8 cellular contexts compared by ENCODE assay signal in genomic region chr5:126801992-126802294, GRCh38. TPM values are rescaled to one million over a fixed set of nuclear protein-coding genes. Genes with fewer than 3 reads are reported as not detected.
A peak's percentile ranks its signal among the peaks of the same experiment; 100 is the strongest.
DNase-seq lines count a peak whose midpoint lies in the region; ATAC-seq, FAIRE-seq and TF ChIP-seq lines count a peak whose summit lies in the region.

No MANE protein-coding gene starts in this region.

- H4K20me1 ChIP-seq in MM.1S (ENCODE audit: insufficient read depth, low read length): peaks cover 57% of the 10 kb centered on the region

- peak; percentile 68 to 79 for ATAC-seq in A549
- no peak for ATAC-seq in HG02642 (IDR thresholded peaks at IDR 0.05; ENCODE audit: poor library complexity, unreplicated experiment)

- H3K4me2 ChIP-seq in A549 (peak overlapping the region; percentile 42), MM.1S (ENCODE audit: low read depth, low read length) (no peak overlapping the region)

- TF ChIP-seq EP300 in A549 (IDR thresholded peaks at IDR 0.05): no peak
- TF ChIP-seq EP300 in stomach (IDR thresholded peaks at IDR 0.05): no peak

- CTCF ChIA-PET in A549 (lab: Yijun Ruan, JAX): interaction anchor here (0.7 to 3.5 kb wide), 18 partner anchors 10 to 207 kb away, joined by 3 to 38 read pairs (median 4); partner anchors contain the start of gene ALDH7A1

- H2AFZ ChIP-seq in MM.1S (ENCODE audit: low read length): no peak overlapping the region

- H3K27me3 Mint-ChIP-seq in endodermal cell (ENCODE audit: insufficient read depth) (no peaks in the 10 kb centered on the region), type B pancreatic cell (no peaks in the 10 kb centered on the region)

- H3K9me2 ChIP-seq in MM.1S (replicated peaks; ENCODE audit: insufficient read depth, low read length): no peaks in the 10 kb centered on the region

- H3K27ac Mint-ChIP-seq in endodermal cell: no peak overlapping the region
- no peak overlapping the region for H3K27ac Mint-ChIP-seq in type B pancreatic cell

- peak; percentile 37 to 67 for TF ChIP-seq RAD21 in A549 (conservative IDR thresholded peaks at IDR 0.05 in 1 of 2, IDR thresholded peaks at IDR 0.05 in 1 of 2)

- H3K79me2 ChIP-seq in MM.1S (ENCODE audit: low read length): peaks cover 98% of the 10 kb centered on the region

- H3K9me3 Mint-ChIP-seq in endodermal cell: peaks cover 6% of the 10 kb centered on the region
- H3K9me3 Mint-ChIP-seq in type B pancreatic cell: no peaks in the 10 kb centered on the region

- H3K4me1 ChIP-seq in A549 (peaks cover 19% of the 10 kb centered on the region), MM.1S (ENCODE audit: low read length) (no peaks in the 10 kb centered on the region), endodermal cell (ENCODE audit: control insufficient read depth, insufficient read depth, low read length) (no peaks in the 10 kb centered on the region), stomach (no peaks in the 10 kb centered on the region)

- H3K9ac ChIP-seq in MM.1S (ENCODE audit: low read length): no peak overlapping the region
- H3K9ac ChIP-seq in endodermal cell (ENCODE audit: extremely low read depth, low read length, poor library complexity, severe bottlenecking): no peak overlapping the region

- H3K9me3 ChIP-seq in A549: no peaks in the 10 kb centered on the region
- H3K9me3 ChIP-seq in MM.1S (replicated peaks; ENCODE audit: insufficient read depth, low read length): no peaks in the 10 kb centered on the region
- H3K9me3 ChIP-seq in endodermal cell (ENCODE audit: control insufficient read depth, low read length): peaks cover 10% of the 10 kb centered on the region
- H3K9me3 ChIP-seq in stomach: no peaks in the 10 kb centered on the region

- POLR2A ChIA-PET in A549 (lab: Yijun Ruan, JAX): interaction anchor here (1.2 kb wide), 1 partner anchor 207 kb away, joined by 3 read pairs; the partner anchor contains the start of gene ALDH7A1

- TF ChIP-seq POLR2A in A549 (IDR thresholded peaks at IDR 0.05; ENCODE audit: low read length) (no peak), stomach (IDR thresholded peaks at IDR 0.05) (no peak)

- H3K4me1 Mint-ChIP-seq in endodermal cell (peaks cover 4% of the 10 kb centered on the region), type B pancreatic cell (ENCODE audit: unreplicated experiment) (no peaks in the 10 kb centered on the region)

- H3F3A ChIP-seq in MM.1S (ENCODE audit: insufficient read depth, low read length): 0 out of 2 replicates have a peak, but pooled peaks cover 9% of the 10 kb centered on the region

- H3K36me3 Mint-ChIP-seq in endodermal cell (ENCODE audit: low read depth) (peaks cover 46% of the 10 kb centered on the region), type B pancreatic cell (peaks cover 25% of the 10 kb centered on the region)

- H3K36me3 ChIP-seq in MM.1S (replicated peaks; ENCODE audit: insufficient read depth, low read length) (peaks cover 15% of the 10 kb centered on the region), endodermal cell (ENCODE audit: control insufficient read depth, insufficient read depth, low read length) (peaks cover 49% of the 10 kb centered on the region), stomach (peaks cover 0 to 16% (median 13%) of the 10 kb centered on the region in 4 donors)

- no peaks in the 10 kb centered on the region for H3K27me3 ChIP-seq in MM.1S (replicated peaks; ENCODE audit: insufficient read depth, low read length)
- no peaks in the 10 kb centered on the region for H3K27me3 ChIP-seq in endodermal cell (ENCODE audit: control insufficient read depth, insufficient read depth, low read length, poor library complexity, severe bottlenecking)
- no peaks in the 10 kb centered on the region for H3K27me3 ChIP-seq in stomach

- intact Hi-C loops in stomach (cut with DNase I; ENCODE audit: low total_unique reads): no loop called here

- no peak overlapping the region for H3K4me3 Mint-ChIP-seq in endodermal cell
- no peak overlapping the region for H3K4me3 Mint-ChIP-seq in type B pancreatic cell

- no peak for FAIRE-seq in A549 (lab: Jason Lieb, UNC)

- peak in 1 of 2 experiments; percentile 41 for DNase-seq in A549 (ENCODE audit: low read depth in 1 of 2, low spot score in 1 of 2)
- peak; percentile 56 for DNase-seq in GM12865 (ENCODE audit: low read depth)
- peak; percentile 30 for DNase-seq in MM.1S
- no peak for DNase-seq in endodermal cell
- no peak for DNase-seq in type B pancreatic cell (ENCODE audit: extremely low spot score, unreplicated experiment)
- no peak for DNase-seq in SW 1271 (lab: John Stamatoyannopoulos, UW)
- no peak for DNase-seq in stomach

- H3K27ac ChIP-seq in A549: 0 out of 6 replicates have a peak overlapping the region, but pooled peaks of 1 of the 2 experiments have one; percentile 12
- no peak overlapping the region for H3K27ac ChIP-seq in MM.1S (ENCODE audit: low read length)
- no peak overlapping the region for H3K27ac ChIP-seq in endodermal cell (ENCODE audit: low read depth, low read length)
- H3K27ac ChIP-seq in stomach: no peak overlapping the region

- TF ChIP-seq CTCF in A549 (IDR thresholded peaks at IDR 0.05) (peak; percentile 68), GM12865 (IDR thresholded peaks at IDR 0.05; ENCODE audit: insufficient read depth, low read depth, low read length, missing control alignments) (peak; percentile 35), MM.1S (IDR thresholded peaks at IDR 0.05; ENCODE audit: low read length) (peak; percentile 35), endodermal cell (conservative IDR thresholded peaks at IDR 0.05) (peak; percentile 46), type B pancreatic cell (conservative IDR thresholded peaks at IDR 0.05) (peak; percentile 38), stomach (IDR thresholded peaks at IDR 0.05) (peak in 1 of 7 experiments; percentile 22)

- WGBS in A549 (ENCODE audit: missing lambda C conversion rate): 29% methylated on average over 1 of the region's 1 CpG
- 82% methylated on average over 1 of the region's 1 CpG; no CpG with 5 or more reads in 1 of the 2 experiments for WGBS in endodermal cell (ENCODE audit: insufficient coverage in 1 of 2, insufficient read length in 1 of 2), 2 experiments
- 16 to 43% (median 29%) methylated on average over 1 of the region's 1 CpG for WGBS in stomach, 5 donors

- no peak overlapping the region for H3K4me3 ChIP-seq in A549
- H3K4me3 ChIP-seq in GM12865 (ENCODE audit: low read depth, low read length): no peak overlapping the region
- no peak overlapping the region for H3K4me3 ChIP-seq in MM.1S (ENCODE audit: low read length)
- H3K4me3 ChIP-seq in endodermal cell (ENCODE audit: low read length): no peak overlapping the region
- no peak overlapping the region for H3K4me3 ChIP-seq in stomach

TF ChIP-seq in A549, 52 proteins besides CTCF, POLR2A, EP300 and RAD21:
- no peak for TF ChIP-seq FOSL2 (IDR thresholded peaks at IDR 0.05)
- no peak for TF ChIP-seq FOSL2 (CRISPR knock-in tag; IDR thresholded peaks at IDR 0.05)
- TF ChIP-seq NFE2L2 (conservative IDR thresholded peaks at IDR 0.05; ENCODE audit: low read length): no peak
- TF ChIP-seq TP53 (CRISPR knock-in tag; IDR thresholded peaks at IDR 0.05): no peak
- TF ChIP-seq SMC3 (IDR thresholded peaks at IDR 0.05): peak; percentile 60
- TF ChIP-seq, protein P1, sequence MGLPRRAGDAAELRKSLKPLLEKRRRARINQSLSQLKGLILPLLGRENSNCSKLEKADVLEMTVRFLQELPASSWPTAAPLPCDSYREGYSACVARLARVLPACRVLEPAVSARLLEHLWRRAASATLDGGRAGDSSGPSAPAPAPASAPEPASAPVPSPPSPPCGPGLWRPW (IDR thresholded peaks at IDR 0.05): no peak
- no peak for TF ChIP-seq JUN (IDR thresholded peaks at IDR 0.05)
- no peak for TF ChIP-seq GATA3 (IDR thresholded peaks at IDR 0.05; ENCODE audit: borderline replicate concordance)

RNA-seq across cellular contexts. Expression of gene LMNB1, which starts 25.0 kb away (rescaled TPM):
- polyA plus RNA-seq in A549 (2011; rRNA removed) (37.0 and 45.9 TPM in 2 replicates), A549 (2017; fragmentation: RNase III; extraction: RNeasy Plus Mini Kit Qiagen cat#74134 plus additional on column Dnase treatment) (55.6 to 62.2 TPM (median 57.0 TPM) in 3 replicates), stomach (1 to 10 TPM; 7.7 to 8.7 (median 8.5) TPM)
- polyA plus RNA-seq in A549 (2012; cell fraction: cytosol; rRNA removed): 66.0 and 76.2 TPM in 2 replicates
- polyA plus RNA-seq in A549 (2012; cell fraction: nucleus; rRNA removed): 73.3 and 176 TPM in 2 replicates
- 16.6 and 19.2 TPM in 2 replicates for polyA minus RNA-seq in A549 (2011; rRNA and poly(A)+ RNA removed)
- total RNA-seq in endodermal cell (100 to 1,000 TPM; 185 to 205 TPM), type B pancreatic cell (ENCODE audit: low replicate concordance) (46.8 and 149 TPM in 2 replicates), stomach (100 to 1,000 TPM in 1 of 5 donors, 10 to 100 TPM in 3, 1 to 10 TPM in 1; 7.6 to 167 (median 27.4) TPM)
- polyA plus RNA-seq in endodermal cell (2013, experiment 1 of 2): 204 TPM
- polyA plus RNA-seq in endodermal cell (2013, experiment 2 of 2): 208 TPM

Comparison
In these comparisons a context has a peak if more than half of its experiments do, and no peak if none do; other contexts are left out.
1. DNase-seq: peak in GM12865 (single experiment) and MM.1S (single experiment); none in endodermal cell (single experiment), type B pancreatic cell (single experiment), SW 1271 (0 of 2) and stomach (single experiment).